In genomic region chr11:118791015-118791960, GRCh38 we compare ENCODE assay signal across 1 cellular context.
TF ChIP-seq lines count a peak whose summit lies in the region.

TSS of gene DDX6 (minus strand) at chr11:118791164. CDS start at chr11:118786251, 4,913 bp downstream.

TF ChIP-seq in HepG2, 621 proteins besides CTCF, POLR2A, EP300 and RAD21 (continued from another document and continues in another):
- TF ChIP-seq ZBTB37 (CRISPR knock-in tag; IDR thresholded peaks at IDR 0.05): 0 out of 2 replicates have a peak, but pooled peaks have one; percentile 4
- TF ChIP-seq ZNF746 (CRISPR knock-in tag; IDR thresholded peaks at IDR 0.05): no peak
- no peak for TF ChIP-seq RBM22 (optimal IDR thresholded peaks at IDR 0.05; ENCODE audit: low read length)
- TF ChIP-seq FOSL2 (CRISPR knock-in tag; IDR thresholded peaks at IDR 0.05): peak; percentile 13; the same call in 1 of the 2 replicates
- TF ChIP-seq SP5 (CRISPR knock-in tag; IDR thresholded peaks at IDR 0.05; ENCODE audit: borderline replicate concordance, low read depth): no peak
- no peak; the same call in 1 of the 2 replicates for TF ChIP-seq IKZF5 (CRISPR knock-in tag; IDR thresholded peaks at IDR 0.05)
- peak; percentile 31 for TF ChIP-seq SAP130 (CRISPR knock-in tag; IDR thresholded peaks at IDR 0.05; ENCODE audit: low read depth)
- peak; percentile 59; the same call in 1 of the 2 replicates for TF ChIP-seq KIAA2018 (CRISPR knock-in tag; IDR thresholded peaks at IDR 0.05; ENCODE audit: borderline replicate concordance)
- TF ChIP-seq POLR2G (IDR thresholded peaks at IDR 0.05; ENCODE audit: low read depth, low read length): peak; percentile 91
- TF ChIP-seq TCF12 (IDR thresholded peaks at IDR 0.05): no peak
- 0 out of 2 replicates have a peak, but pooled peaks have one; percentile 26 for TF ChIP-seq TCF12 (CRISPR knock-in tag; IDR thresholded peaks at IDR 0.05)
- no peak for TF ChIP-seq KMT2B (CRISPR knock-in tag; IDR thresholded peaks at IDR 0.05)
- TF ChIP-seq SUZ12 (IDR thresholded peaks at IDR 0.05; ENCODE audit: low read depth, low read length): no peak
- TF ChIP-seq HOXD1 (CRISPR knock-in tag; IDR thresholded peaks at IDR 0.05): peak; percentile 21; the same call in 1 of the 2 replicates
- TF ChIP-seq ZNF557 (CRISPR knock-in tag; IDR thresholded peaks at IDR 0.05): 0 out of 2 replicates have a peak, but pooled peaks have one; percentile 29
- peak; percentile 89 for TF ChIP-seq MAZ (IDR thresholded peaks at IDR 0.05; ENCODE audit: borderline replicate concordance, low read depth, low read length)
- peak; percentile 84 for TF ChIP-seq MAZ (CRISPR knock-in tag; IDR thresholded peaks at IDR 0.05; ENCODE audit: low read depth)
- TF ChIP-seq MAFK (conservative IDR thresholded peaks at IDR 0.05 in 1 of 2, IDR thresholded peaks at IDR 0.05 in 1 of 2; ENCODE audit: low read length in 2 of 2): no peak
- TF ChIP-seq ZBTB20 (CRISPR knock-in tag; IDR thresholded peaks at IDR 0.05; ENCODE audit: borderline replicate concordance, low read depth): peak; percentile 26; the same call in 1 of the 2 replicates
- TF ChIP-seq ZNF235 (CRISPR knock-in tag; IDR thresholded peaks at IDR 0.05; ENCODE audit: borderline replicate concordance): 0 out of 2 replicates have a peak, but pooled peaks have one; percentile 51
- 0 out of 2 replicates have a peak, but pooled peaks have one; percentile 59 for TF ChIP-seq ZNF510 (CRISPR knock-in tag; IDR thresholded peaks at IDR 0.05; ENCODE audit: low read depth)
- TF ChIP-seq UBTF (CRISPR knock-in tag; IDR thresholded peaks at IDR 0.05): peak; percentile 92
- TF ChIP-seq ZNF441 (CRISPR knock-in tag; IDR thresholded peaks at IDR 0.05; ENCODE audit: borderline replicate concordance): no peak
- no peak for TF ChIP-seq AKAP8 (CRISPR knock-in tag; IDR thresholded peaks at IDR 0.05)
- TF ChIP-seq ZNF777 (CRISPR knock-in tag; IDR thresholded peaks at IDR 0.05): peak; percentile 50
- 0 out of 2 replicates have a peak, but pooled peaks have one; percentile 27 for TF ChIP-seq HBP1 (CRISPR knock-in tag; IDR thresholded peaks at IDR 0.05; ENCODE audit: low read depth)
- TF ChIP-seq MED8 (CRISPR knock-in tag; IDR thresholded peaks at IDR 0.05; ENCODE audit: insufficient replicate concordance): peak; percentile 62
- TF ChIP-seq NFYC (CRISPR knock-in tag; IDR thresholded peaks at IDR 0.05): peak; percentile 44
- TF ChIP-seq RARG (CRISPR knock-in tag; IDR thresholded peaks at IDR 0.05; ENCODE audit: low read depth): peak; percentile 58; the same call in 1 of the 2 replicates
- peak; percentile 96 for TF ChIP-seq YY1 (IDR thresholded peaks at IDR 0.05; ENCODE audit: insufficient read depth, insufficient replicate concordance, low read depth, low read length)
- peak; percentile 63; the same call in 1 of the 2 replicates for TF ChIP-seq ZNF24 (IDR thresholded peaks at IDR 0.05)
- no peak for TF ChIP-seq JUNB (CRISPR knock-in tag; IDR thresholded peaks at IDR 0.05; ENCODE audit: borderline replicate concordance)
- TF ChIP-seq MED1 (CRISPR knock-in tag; IDR thresholded peaks at IDR 0.05): peak; percentile 21; the same call in 1 of the 2 replicates
- TF ChIP-seq TFE3 (CRISPR knock-in tag; IDR thresholded peaks at IDR 0.05): peak; percentile 53
- TF ChIP-seq TFDP1 (CRISPR knock-in tag; IDR thresholded peaks at IDR 0.05; ENCODE audit: borderline replicate concordance): peak; percentile 30; the same call in 1 of the 2 replicates
- peak; percentile 15; the same call in 1 of the 2 replicates for TF ChIP-seq ZNF121 (CRISPR knock-in tag; IDR thresholded peaks at IDR 0.05)
- TF ChIP-seq KLF12 (CRISPR knock-in tag; IDR thresholded peaks at IDR 0.05; ENCODE audit: borderline replicate concordance): no peak
- TF ChIP-seq REPIN1 (CRISPR knock-in tag; IDR thresholded peaks at IDR 0.05; ENCODE audit: borderline replicate concordance, low read depth): no peak
- TF ChIP-seq ZSCAN25 (CRISPR knock-in tag; IDR thresholded peaks at IDR 0.05): peak; percentile 32; the same call in 1 of the 2 replicates
- TF ChIP-seq KLF11 (CRISPR knock-in tag; IDR thresholded peaks at IDR 0.05): 0 out of 2 replicates have a peak, but pooled peaks have one; percentile 42
- TF ChIP-seq ZNF7 (CRISPR knock-in tag; IDR thresholded peaks at IDR 0.05): no peak
- no peak for TF ChIP-seq GRHL1 (CRISPR knock-in tag; conservative IDR thresholded peaks at IDR 0.05)
